ENCODE assay signal across 1 cellular context in genomic region chrX:47561653-47562151, GRCh38.
TF ChIP-seq lines count a peak whose summit lies in the region.

No MANE protein-coding gene starts in this region.

TF ChIP-seq in SK-N-SH, 30 proteins besides CTCF, POLR2A, EP300 and RAD21 (continued from another document):
- TF ChIP-seq, protein P1, sequence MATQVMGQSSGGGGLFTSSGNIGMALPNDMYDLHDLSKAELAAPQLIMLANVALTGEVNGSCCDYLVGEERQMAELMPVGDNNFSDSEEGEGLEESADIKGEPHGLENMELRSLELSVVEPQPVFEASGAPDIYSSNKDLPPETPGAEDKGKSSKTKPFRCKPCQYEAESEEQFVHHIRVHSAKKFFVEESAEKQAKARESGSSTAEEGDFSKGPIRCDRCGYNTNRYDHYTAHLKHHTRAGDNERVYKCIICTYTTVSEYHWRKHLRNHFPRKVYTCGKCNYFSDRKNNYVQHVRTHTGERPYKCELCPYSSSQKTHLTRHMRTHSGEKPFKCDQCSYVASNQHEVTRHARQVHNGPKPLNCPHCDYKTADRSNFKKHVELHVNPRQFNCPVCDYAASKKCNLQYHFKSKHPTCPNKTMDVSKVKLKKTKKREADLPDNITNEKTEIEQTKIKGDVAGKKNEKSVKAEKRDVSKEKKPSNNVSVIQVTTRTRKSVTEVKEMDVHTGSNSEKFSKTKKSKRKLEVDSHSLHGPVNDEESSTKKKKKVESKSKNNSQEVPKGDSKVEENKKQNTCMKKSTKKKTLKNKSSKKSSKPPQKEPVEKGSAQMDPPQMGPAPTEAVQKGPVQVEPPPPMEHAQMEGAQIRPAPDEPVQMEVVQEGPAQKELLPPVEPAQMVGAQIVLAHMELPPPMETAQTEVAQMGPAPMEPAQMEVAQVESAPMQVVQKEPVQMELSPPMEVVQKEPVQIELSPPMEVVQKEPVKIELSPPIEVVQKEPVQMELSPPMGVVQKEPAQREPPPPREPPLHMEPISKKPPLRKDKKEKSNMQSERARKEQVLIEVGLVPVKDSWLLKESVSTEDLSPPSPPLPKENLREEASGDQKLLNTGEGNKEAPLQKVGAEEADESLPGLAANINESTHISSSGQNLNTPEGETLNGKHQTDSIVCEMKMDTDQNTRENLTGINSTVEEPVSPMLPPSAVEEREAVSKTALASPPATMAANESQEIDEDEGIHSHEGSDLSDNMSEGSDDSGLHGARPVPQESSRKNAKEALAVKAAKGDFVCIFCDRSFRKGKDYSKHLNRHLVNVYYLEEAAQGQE (IDR thresholded peaks at IDR 0.05; ENCODE audit: low read depth, low read length), result no peak
- TF ChIP-seq POLR2AphosphoS5 (IDR thresholded peaks at IDR 0.05; ENCODE audit: low read depth, low read length) (no peak), TEAD4 (IDR thresholded peaks at IDR 0.05; ENCODE audit: borderline replicate concordance, insufficient read depth) (no peak), SIN3A (IDR thresholded peaks at IDR 0.05; ENCODE audit: borderline replicate concordance, low read depth, low read length) (no peak), RXRA (IDR thresholded peaks at IDR 0.05; ENCODE audit: borderline replicate concordance, low read depth) (no peak), MAX (IDR thresholded peaks at IDR 0.05; ENCODE audit: low read depth) (no peak), FOXJ3 (CRISPR knock-in tag; IDR thresholded peaks at IDR 0.05) (no peak), SMC3 (IDR thresholded peaks at IDR 0.05; ENCODE audit: low read depth, low read length) (no peak), YY1 (IDR thresholded peaks at IDR 0.05; ENCODE audit: low read depth) (no peak), ELF1 (IDR thresholded peaks at IDR 0.05) (no peak), FOXM1 (IDR thresholded peaks at IDR 0.05; ENCODE audit: low read depth) (no peak), EZH2phosphoT487 (IDR thresholded peaks at IDR 0.05; ENCODE audit: borderline replicate concordance, low read depth) (no peak), FOSL2 (IDR thresholded peaks at IDR 0.05; ENCODE audit: borderline replicate concordance, low read depth) (no peak)
